Comparison of ENCODE assay signal across 23 cellular contexts in genomic region chr12:98344034-98344565, GRCh38.
A peak's percentile ranks its signal among the peaks of the same experiment; 100 is the strongest.
DNase-seq lines count a peak whose midpoint lies in the region; ATAC-seq and TF ChIP-seq lines count a peak whose summit lies in the region.
"Had no signal": no experiment of that assay in that cellular context is flagged by ENCODE, and none has a peak within 500 bp of the region (broad histone marks: within the 10 kb centered on the region; RNA-seq: fewer than 3 reads in every experiment).

No MANE protein-coding gene starts in this region.

- H3K27me3 Mint-ChIP-seq in MCF 10A (ENCODE audit: insufficient read depth, unreplicated experiment) = peaks cover 25% of the 10 kb centered on the region
- H3K27me3 Mint-ChIP-seq in activated CD8-positive, alpha-beta T cell treated with anti-CD3 and anti-CD28 coated beads, Interleukin-2, amount 10 ng/mL, durations not matched to agents 7 days and 5 days (ENCODE audit: low read depth) = peaks cover 10% of the 10 kb centered on the region
- H3K27me3 Mint-ChIP-seq: CD4-positive, CD25-positive, alpha-beta regulatory T cell had no signal

- H3K9ac ChIP-seq in mammary epithelial cell (ENCODE audit: insufficient read depth, low read length) = no peak overlapping the region
- no peak overlapping the region for H3K9ac ChIP-seq in iPS-20b (ENCODE audit: low read depth, low read length)

- in situ Hi-C loops in mammary epithelial cell (cut with MboI; ENCODE audit: low sequenced_read_pairs in 2 of 2) = no loop called here

- H3K9me3 Mint-ChIP-seq in MCF 10A (ENCODE audit: unreplicated experiment) = no peaks in the 10 kb centered on the region
- no peaks in the 10 kb centered on the region for H3K9me3 Mint-ChIP-seq in activated CD8-positive, alpha-beta T cell treated with anti-CD3 and anti-CD28 coated beads, Interleukin-2, amount 10 ng/mL, durations not matched to agents 7 days and 5 days (ENCODE audit: insufficient read depth)
- H3K9me3 Mint-ChIP-seq: HFFc6 had no signal

- dilution Hi-C loops in mammary epithelial cell (cut with HindIII; ENCODE audit: low sequenced_read_pairs) = no loop called here

- H3K4me3 ChIP-seq in mammary epithelial cell (replicated peaks in 1 of 3; ENCODE audit: insufficient read depth in 1 of 3, low read depth in 2 of 3, low read length in 3 of 3) = no peak overlapping the region
- peak overlapping the region; percentile 5; the same call in 1 of the 2 replicates for H3K4me3 ChIP-seq in iPS-20b (ENCODE audit: low read length)
- H3K4me3 ChIP-seq: K562, SJSA1 had no signal

- no peaks in the 10 kb centered on the region for H3K36me3 Mint-ChIP-seq in MCF 10A (ENCODE audit: insufficient read depth, unreplicated experiment)
- H3K36me3 Mint-ChIP-seq in activated CD8-positive, alpha-beta T cell treated with anti-CD3 and anti-CD28 coated beads, Interleukin-2, amount 10 ng/mL, durations not matched to agents 7 days and 5 days (ENCODE audit: low read depth) = no peaks in the 10 kb centered on the region
- H3K36me3 Mint-ChIP-seq: CD4-positive, CD25-positive, alpha-beta regulatory T cell had no signal

- H3K4me1 Mint-ChIP-seq in MCF 10A (ENCODE audit: insufficient read depth, unreplicated experiment) = no peaks in the 10 kb centered on the region
- H3K4me1 Mint-ChIP-seq in activated CD8-positive, alpha-beta T cell treated with anti-CD3 and anti-CD28 coated beads, Interleukin-2, amount 10 ng/mL, durations not matched to agents 7 days and 5 days (ENCODE audit: low read depth) = no peaks in the 10 kb centered on the region
- H3K4me1 Mint-ChIP-seq: CD4-positive, CD25-positive, alpha-beta regulatory T cell had no signal

- CTCF ChIA-PET in mammary epithelial cell (lab: Charles Lee; ENCODE audit: low non-redundant PET) = no interaction called here
- CTCF ChIA-PET in MCF 10A (lab: Yijun Ruan, JAX) = interaction anchor here (0.6 kb wide), 1 partner anchor 154 kb away, joined by 3 read pairs; no protein-coding TSS in a partner anchor
- CTCF ChIA-PET in RWPE1 (lab: Yijun Ruan, JAX) = no interaction called here
- CTCF ChIA-PET in activated CD8-positive, alpha-beta T cell treated with anti-CD3 and anti-CD28 coated beads, Interleukin-2, amount 10 ng/mL, durations not matched to agents 7 days and 5 days (lab: Charles Lee) = no interaction called here

- DNase-seq in mammary epithelial cell = no peak
- DNase-seq in MCF 10A (ENCODE audit: unreplicated experiment) = no peak
- peak; percentile 16 for DNase-seq in SK-N-DZ (ENCODE audit: low spot score)
- no peak for DNase-seq in RWPE1 (ENCODE audit: low spot score)
- DNase-seq in activated CD8-positive, alpha-beta T cell treated with anti-CD3 and anti-CD28 coated beads, Interleukin-2, amount 10 ng/mL, durations not matched to agents 7 days and 5 days = no peak
- DNase-seq in globus pallidus (ENCODE audit: low spot score) = no peak
- DNase-seq: BE2C; CD4-positive, CD25-positive, alpha-beta regulatory T cell; EL; GF-D8; H7; HFFc6; NCI-H1092 treated with DMSO at 0.1 percent for 48 hours; NCI-H2081 treated with DMSO at 0.1 percent for 48 hours; NCI-H524; NCI-H774; OCI-M1; SW 1271 had no signal

- H3K27ac ChIP-seq in mammary epithelial cell (ENCODE audit: insufficient read depth, low read depth, low read length) (no peak overlapping the region), iPS-20b (ENCODE audit: low read length) (no peak overlapping the region), RWPE1 (no peak overlapping the region)
- H3K27ac ChIP-seq: SJSA1 had no signal

- BruUV-seq in mammary epithelial cell (replicated peaks; lab: Mats Ljungman, UMichigan) (no TSS peak), MCF 10A (replicated peaks; lab: Mats Ljungman, UMichigan) (no TSS peak)

- H3K79me2 ChIP-seq in mammary epithelial cell (ENCODE audit: insufficient read depth, low read length) = no peaks in the 10 kb centered on the region

- H3K27me3 ChIP-seq in mammary epithelial cell (ENCODE audit: insufficient read depth, low read length) = no peaks in the 10 kb centered on the region
- H3K27me3 ChIP-seq in iPS-20b (ENCODE audit: insufficient read depth, low read length) = no peaks in the 10 kb centered on the region
- H3K27me3 ChIP-seq: BE2C had no signal

- H3K36me3 ChIP-seq in mammary epithelial cell (ENCODE audit: insufficient read depth, low read length) (no peaks in the 10 kb centered on the region), iPS-20b (ENCODE audit: insufficient read depth, low read depth, low read length) (no peaks in the 10 kb centered on the region)
- H3K36me3 ChIP-seq: BE2C, SJSA1 had no signal

- no peak for ATAC-seq in activated CD8-positive, alpha-beta T cell treated with anti-CD3 and anti-CD28 coated beads, Interleukin-2, amount 10 ng/mL, durations not matched to agents 7 days and 5 days
- ATAC-seq: HepG2, K562, Right ventricle myocardium inferior had no signal

- POLR2A ChIA-PET in MCF 10A (lab: Yijun Ruan, JAX) = no interaction called here
- POLR2A ChIA-PET in RWPE1 (lab: Yijun Ruan, JAX; ENCODE audit: low non-redundant PET) = no interaction called here
- POLR2A ChIA-PET in activated CD8-positive, alpha-beta T cell treated with anti-CD3 and anti-CD28 coated beads, Interleukin-2, amount 10 ng/mL, durations not matched to agents 7 days and 5 days (lab: Charles Lee) = no interaction called here

- intact Hi-C loops in mammary epithelial cell (cut with micrococcal nuclease) = no loop called here
- intact Hi-C loops in MCF 10A (cut with micrococcal nuclease) = no loop called here

- peak overlapping the region; percentile 73 for H2AFZ ChIP-seq in mammary epithelial cell (ENCODE audit: low read depth, low read length)

- no peak overlapping the region for H3K4me3 Mint-ChIP-seq in MCF 10A (ENCODE audit: unreplicated experiment)
- no peak overlapping the region for H3K4me3 Mint-ChIP-seq in activated CD8-positive, alpha-beta T cell treated with anti-CD3 and anti-CD28 coated beads, Interleukin-2, amount 10 ng/mL, durations not matched to agents 7 days and 5 days
- H3K4me3 Mint-ChIP-seq: CD4-positive, CD25-positive, alpha-beta regulatory T cell; HFFc6 had no signal

- no peak overlapping the region for H3K4me2 ChIP-seq in mammary epithelial cell (ENCODE audit: insufficient read depth, low read depth, low read length)

- no peak for TF ChIP-seq CTCF in mammary epithelial cell (conservative IDR thresholded peaks at IDR 0.05 in 1 of 2, IDR thresholded peaks at IDR 0.05 in 1 of 2; ENCODE audit: extremely low read depth in 1 of 2, insufficient read depth in 1 of 2, low read depth in 1 of 2, low read length in 2 of 2)
- no peak for TF ChIP-seq CTCF in MCF 10A (IDR thresholded peaks at IDR 0.05; ENCODE audit: unreplicated experiment)
- TF ChIP-seq CTCF in RWPE1 (conservative IDR thresholded peaks at IDR 0.05; ENCODE audit: low read depth) = no peak

- H4K20me1 ChIP-seq in mammary epithelial cell (ENCODE audit: insufficient read depth, low read length) = no peaks in the 10 kb centered on the region

- 14% methylated on average over 5 of the region's 5 CpGs for WGBS in mammary epithelial cell (ENCODE audit: low coverage, missing lambda C conversion rate)

- H3K27ac Mint-ChIP-seq in MCF 10A (ENCODE audit: low read depth, unreplicated experiment) = no peak overlapping the region
- no peak overlapping the region for H3K27ac Mint-ChIP-seq in activated CD8-positive, alpha-beta T cell treated with anti-CD3 and anti-CD28 coated beads, Interleukin-2, amount 10 ng/mL, durations not matched to agents 7 days and 5 days
- H3K27ac Mint-ChIP-seq: CD4-positive, CD25-positive, alpha-beta regulatory T cell; HFFc6 had no signal

- H3K9me3 ChIP-seq in mammary epithelial cell (replicated peaks; ENCODE audit: insufficient read depth, low read length) (no peaks in the 10 kb centered on the region), iPS-20b (ENCODE audit: insufficient read depth, low read depth, low read length) (no peaks in the 10 kb centered on the region)
- H3K9me3 ChIP-seq: BE2C, SJSA1 had no signal

- H3K4me1 ChIP-seq in mammary epithelial cell (ENCODE audit: insufficient read depth, low read length) (peaks cover 9% of the 10 kb centered on the region), iPS-20b (ENCODE audit: insufficient read depth, low read length) (peaks cover 17% of the 10 kb centered on the region)
- H3K4me1 ChIP-seq: BE2C, SJSA1 had no signal
